Comparison of ENCODE assay signal across 8 cellular contexts in genomic region chr1:205318231-205318991, GRCh38. TPM values are rescaled to one million over a fixed set of nuclear protein-coding genes. Genes with fewer than 3 reads are reported as not detected.
DNase-seq lines count a peak whose midpoint lies in the region; ATAC-seq and TF ChIP-seq lines count a peak whose summit lies in the region.

No MANE protein-coding gene starts in this region.

- intact Hi-C loops in breast epithelium (cut with DNase I; ENCODE audit: low total_unique reads): no loop called here

- H3K27ac Mint-ChIP-seq in naive thymus-derived CD8-positive, alpha-beta T cell: peak overlapping the region; percentile 83 to 99 (median 96)

- no peak overlapping the region for H3K4me3 ChIP-seq in breast epithelium

- H3K4me1 ChIP-seq in breast epithelium: peaks cover 0 to 19% of the 10 kb centered on the region in 2 donors

- no peaks in the 10 kb centered on the region for H3K9me3 ChIP-seq in breast epithelium

- no peak for ATAC-seq in naive thymus-derived CD8-positive, alpha-beta T cell
- ATAC-seq in HG03439 (IDR thresholded peaks at IDR 0.05; ENCODE audit: unreplicated experiment): no peak
- no peak for ATAC-seq in GM18498 (IDR thresholded peaks at IDR 0.05; ENCODE audit: unreplicated experiment)

- no peaks in the 10 kb centered on the region for H3K27me3 Mint-ChIP-seq in naive thymus-derived CD8-positive, alpha-beta T cell

- TF ChIP-seq POLR2A in breast epithelium (IDR thresholded peaks at IDR 0.05): no peak

- POLR2A ChIA-PET in naive thymus-derived CD8-positive, alpha-beta T cell (lab: Charles Lee): interaction anchor here (0.7 to 22.9 kb wide), 11 partner anchors 11 to 91 kb away, joined by 3 to 590 read pairs (median 4); partner anchors contain the start of gene TMCC2

- no peak for TF ChIP-seq CTCF in breast epithelium (IDR thresholded peaks at IDR 0.05)

- H3K4me1 Mint-ChIP-seq in naive thymus-derived CD8-positive, alpha-beta T cell: peaks cover 47 to 90% (median 76%) of the 10 kb centered on the region in 4 donors

- no peaks in the 10 kb centered on the region for H3K36me3 ChIP-seq in breast epithelium

- DNase-seq in DMS153 (lab: John Stamatoyannopoulos, UW): peak; percentile 98
- DNase-seq in NCI-H2081 treated with DMSO at 0.1 percent for 48 hours (lab: John Stamatoyannopoulos, UW): peak; percentile 55
- no peak for DNase-seq in breast epithelium (ENCODE audit: low spot score in 2 of 2)
- no peak for DNase-seq in naive thymus-derived CD8-positive, alpha-beta T cell
- no peak for DNase-seq in NCI-H226
- no peak for DNase-seq in NCI-H1930 (lab: John Stamatoyannopoulos, UW)

- no peaks in the 10 kb centered on the region for H3K27me3 ChIP-seq in breast epithelium

- peaks cover 12 to 27% (median 12%) of the 10 kb centered on the region in 3 donors for H3K36me3 Mint-ChIP-seq in naive thymus-derived CD8-positive, alpha-beta T cell

- peak overlapping the region; percentile 10 to 60 for H3K27ac ChIP-seq in breast epithelium

- peak overlapping the region; percentile 92 to 100 (median 98) for H3K4me3 Mint-ChIP-seq in naive thymus-derived CD8-positive, alpha-beta T cell

- H3K9me3 Mint-ChIP-seq in naive thymus-derived CD8-positive, alpha-beta T cell: peaks cover 0 to 10% (median 0%) of the 10 kb centered on the region in 9 donors

RNA-seq across cellular contexts. Expression of gene NUAK2, which starts 3.1 kb away (rescaled TPM):
- total RNA-seq in breast epithelium: 1 to 10 TPM in 2 of 3 donors, under 1 TPM in 1; 0.98 to 2.2 (median 1.1) TPM
- 10 to 100 TPM; 46.9 to 47.9 TPM for total RNA-seq in naive thymus-derived CD8-positive, alpha-beta T cell
- polyA plus RNA-seq in naive thymus-derived CD8-positive, alpha-beta T cell: 10 to 100 TPM; 14.3 to 73.6 (median 34.0) TPM

RNA-seq across cellular contexts. Expression of gene KLHDC8A, which starts 38.3 kb away (rescaled TPM):
- total RNA-seq in breast epithelium: not detected
- total RNA-seq in naive thymus-derived CD8-positive, alpha-beta T cell: not detected
- not detected for polyA plus RNA-seq in naive thymus-derived CD8-positive, alpha-beta T cell

Comparison
In these comparisons a context has a peak if more than half of its experiments do, and no peak if none do; other contexts are left out.
1. DNase-seq: peak in DMS153 (single experiment) and NCI-H2081 treated with DMSO at 0.1 percent for 48 hours (single experiment); none in breast epithelium (0 of 2), naive thymus-derived CD8-positive, alpha-beta T cell (0 of 10), NCI-H226 (single experiment) and NCI-H1930 (0 of 2).
2. RNA of gene NUAK2, which starts 3.1 kb away (total RNA-seq): 46.9 to 47.9 TPM in naive thymus-derived CD8-positive, alpha-beta T cell; 0.98 to 2.2 TPM in breast epithelium; every median in the first group is over 10 times any median in the second.